In the genomic region with DNA sequence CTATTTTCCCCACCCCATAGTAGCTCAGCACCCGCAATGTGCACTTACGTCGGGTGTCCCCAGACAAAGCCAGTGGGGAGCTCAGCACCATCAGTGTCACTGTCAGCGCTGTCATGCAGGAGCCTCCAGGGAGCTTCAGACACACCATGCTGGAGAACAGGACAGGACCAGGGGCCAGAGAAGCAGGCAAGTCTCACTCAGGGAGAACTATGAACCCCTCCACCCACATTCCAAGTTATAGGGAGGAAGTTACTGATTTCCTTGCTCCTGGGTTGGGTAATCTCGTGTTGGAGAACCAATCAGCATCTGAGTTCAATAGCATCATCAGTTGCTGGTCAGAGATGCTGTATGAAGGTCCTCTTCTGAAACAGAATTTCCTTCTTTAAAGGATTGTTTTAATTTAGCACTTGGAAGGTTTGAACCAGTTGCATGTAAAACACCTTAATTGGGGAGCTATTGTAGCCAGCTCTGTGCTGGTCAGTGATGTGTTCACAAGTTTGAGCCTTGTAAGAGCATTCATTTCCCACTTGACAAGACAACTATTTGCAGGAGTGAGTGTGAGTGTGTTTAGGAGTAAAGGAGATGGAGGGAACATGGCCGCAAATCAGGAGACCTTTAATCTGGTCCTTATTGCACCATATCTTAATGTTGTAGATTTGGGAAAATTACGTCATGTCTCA, we compare ENCODE assay signal across 8 cellular contexts. TPM values are rescaled to one million over a fixed set of nuclear protein-coding genes. Genes with fewer than 3 reads are reported as not detected.
A peak's percentile ranks its signal among the peaks of the same experiment; 100 is the strongest.
DNase-seq lines count a peak whose midpoint lies in the region; ATAC-seq, FAIRE-seq and TF ChIP-seq lines count a peak whose summit lies in the region.
"Not testable (repeated sequence)": the region's sequence is repeated elsewhere in the genome, so short reads cannot be mapped to it uniquely, and the experiment has no call there.

A gene (minus strand): TSS at position 254 of the 680 bp plus-strand sequence. CDS start 106 bp downstream, at position 148.

- not testable (repeated sequence) for H3K18ac ChIP-seq in mesendoderm (ENCODE audit: low read length)

- not testable (repeated sequence) for H3K56ac ChIP-seq in mesendoderm (ENCODE audit: low read length)

- FAIRE-seq in G401.6 (lab: Jason Lieb, UNC) = peak; percentile 48

- not testable (repeated sequence) for TF ChIP-seq CTCF in Panc1 (IDR thresholded peaks at IDR 0.05); fibroblast of pulmonary artery (IDR thresholded peaks at IDR 0.05; ENCODE audit: low read length, missing control alignments); subcutaneous adipose tissue (IDR thresholded peaks at IDR 0.05; ENCODE audit: low read depth)

- H3K4me3 ChIP-seq in Panc1 (ENCODE audit: low read depth in 2 of 2, low read length in 2 of 2); fibroblast of pulmonary artery (replicated peaks; ENCODE audit: low read depth, low read length); mesendoderm (ENCODE audit: low read length): not testable (repeated sequence)

- not testable (repeated sequence) for H3K79me2 ChIP-seq in mesendoderm (ENCODE audit: control insufficient read depth, insufficient read depth, low read length)

- ATAC-seq in GM19463 (IDR thresholded peaks at IDR 0.05; ENCODE audit: unreplicated experiment) (peak; percentile 96), HG03095 (IDR thresholded peaks at IDR 0.05; ENCODE audit: unreplicated experiment) (peak; percentile 92), Panc1 (peak; percentile 94)

- H3K23ac ChIP-seq in mesendoderm (ENCODE audit: low read length) = not testable (repeated sequence)

- no CpG with 5 or more reads among the region's 7 CpGs for WGBS in mesendoderm (ENCODE audit: extremely low coverage, insufficient coverage, low lambda C conversion rate)

- H3K9me3 ChIP-seq in Panc1 (ENCODE audit: control insufficient read depth, insufficient read depth, low read depth, low read length) = not testable (repeated sequence)

- intact Hi-C loops in Panc1 (cut with micrococcal nuclease; ENCODE audit: unreplicated experiment) = not testable (repeated sequence)

- BruUV-seq in Panc1 (replicated peaks; lab: Mats Ljungman, UMichigan) = not testable (repeated sequence)

- H2BK5ac ChIP-seq in mesendoderm (ENCODE audit: low read length) = not testable (repeated sequence)

- not testable (repeated sequence) for H3K27me3 ChIP-seq in Panc1 (ENCODE audit: control insufficient read depth, insufficient read depth, low read length); mesendoderm (ENCODE audit: insufficient read depth, low read length, poor library complexity)

- in situ Hi-C loops in Panc1 (cut with HindIII; ENCODE audit: low pct_unique_long_range_greater_than_20kb, low sequenced_read_pairs) = not testable (repeated sequence)

- CTCF ChIA-PET in Panc1 (lab: Charles Lee) = not testable (repeated sequence)

- not testable (repeated sequence) for H3K79me1 ChIP-seq in mesendoderm (ENCODE audit: low read length)

- POLR2A ChIA-PET in Panc1 (lab: Charles Lee) = interaction anchor here (0.7 kb wide), 1 partner anchor 180 kb away, joined by 3 read pairs; no protein-coding TSS in a partner anchor

- not testable (repeated sequence) for H4K5ac ChIP-seq in mesendoderm (ENCODE audit: low read length)

- not testable (repeated sequence) for H3K36me3 ChIP-seq in Panc1 (ENCODE audit: control insufficient read depth, insufficient read depth, low read length); mesendoderm (ENCODE audit: control insufficient read depth, insufficient read depth, low read length)

- H4K8ac ChIP-seq in mesendoderm (ENCODE audit: low read depth, low read length) = not testable (repeated sequence)

- not testable (repeated sequence) for H2AK5ac ChIP-seq in mesendoderm (ENCODE audit: low read length)

- H2BK120ac ChIP-seq in mesendoderm (ENCODE audit: low read depth, low read length) = not testable (repeated sequence)

- H3K4me2 ChIP-seq in mesendoderm (ENCODE audit: low read length) = not testable (repeated sequence)

- DNase-seq in Panc1 (ENCODE audit: low read depth, low spot score) = not testable (repeated sequence)
- DNase-seq in activated effector memory CD4-positive, alpha-beta T cell treated with Interleukin-2 at 50 U/mL for 16 hours = peak; percentile 5
- DNase-seq in fibroblast of pulmonary artery (ENCODE audit: low read depth) = peak; percentile 24
- DNase-seq in mesendoderm = peak; percentile 83

- not testable (repeated sequence) for H3K4ac ChIP-seq in mesendoderm (ENCODE audit: low read depth, low read length)

- not testable (repeated sequence) for H3K27ac ChIP-seq in Panc1 (ENCODE audit: low read length); mesendoderm (ENCODE audit: low read depth, low read length)

- not testable (repeated sequence) for H2BK15ac ChIP-seq in mesendoderm (replicated peaks; ENCODE audit: low read depth)

- not testable (repeated sequence) for H3K4me1 ChIP-seq in Panc1 (ENCODE audit: control insufficient read depth, insufficient read depth, low read length); mesendoderm (ENCODE audit: control insufficient read depth, low read depth, low read length)

- not testable (repeated sequence) for H3K9ac ChIP-seq in mesendoderm (ENCODE audit: low read length)

RNA-seq across cellular contexts. Expression of the gene that starts here (rescaled TPM):
- 1.1 TPM for total RNA-seq in Panc1 (2021; ENCODE audit: unreplicated experiment)
- not detected for polyA plus RNA-seq in Panc1 (2012; ENCODE audit: insufficient read length)
- 2.2 TPM for polyA plus RNA-seq in mesendoderm (2013, experiment 1 of 2)
- 2.2 TPM for polyA plus RNA-seq in mesendoderm (2013, experiment 2 of 2)
- 100 to 1,000 TPM in 1 of 4 donors, 10 to 100 TPM in 3; 51.1 to 143 (median 85.6) TPM for total RNA-seq in subcutaneous adipose tissue

Comparison
In these comparisons a context has a peak if more than half of its experiments do, and no peak if none do; other contexts are left out.
1. RNA of the gene that starts here (total RNA-seq): 51.1 to 143 TPM in subcutaneous adipose tissue; 1.1 TPM in Panc1 (single experiment); every median in the first group is over 10 times any median in the second.
2. Peak in every context shown above with its lines, with median percentiles within 50 percentile points of each other: ATAC-seq.